ENCODE assay signal across 8 cellular contexts in genomic region chr6:158999154-158999668, GRCh38. TPM values are rescaled to one million over a fixed set of nuclear protein-coding genes. Genes with fewer than 3 reads are reported as not detected.
A peak's percentile ranks its signal among the peaks of the same experiment; 100 is the strongest.
DNase-seq lines count a peak whose midpoint lies in the region; ATAC-seq and TF ChIP-seq lines count a peak whose summit lies in the region.

No MANE protein-coding gene starts in this region.

- H3K36me3 ChIP-seq in DOHH2 (ENCODE audit: control insufficient read depth, low read length) = no peaks in the 10 kb centered on the region
- H3K36me3 ChIP-seq in KMS-11 (ENCODE audit: insufficient read depth) = no peaks in the 10 kb centered on the region
- no peaks in the 10 kb centered on the region for H3K36me3 ChIP-seq in body of pancreas (replicated peaks in 1 of 2; ENCODE audit: insufficient read depth in 1 of 2, low read depth in 2 of 2)
- no peaks in the 10 kb centered on the region for H3K36me3 ChIP-seq in right lobe of liver
- no peaks in the 10 kb centered on the region for H3K36me3 ChIP-seq in thyroid gland

- no peak for TF ChIP-seq POLR2A in body of pancreas (IDR thresholded peaks at IDR 0.05)
- no peak for TF ChIP-seq POLR2A in right lobe of liver (IDR thresholded peaks at IDR 0.05)
- TF ChIP-seq POLR2A in thyroid gland (IDR thresholded peaks at IDR 0.05) = no peak

- peak; percentile 24 for ATAC-seq in GM21529 (IDR thresholded peaks at IDR 0.05; ENCODE audit: unreplicated experiment)
- ATAC-seq in body of pancreas = peak; percentile 25
- ATAC-seq in right lobe of liver = peak; percentile 27 to 34 (median 31)

- 0% methylated on average over 3 to 26 of the region's 26 CpGs for WGBS in body of pancreas, 2 donors
- WGBS in right lobe of liver (ENCODE audit: insufficient coverage, low coverage, low lambda C conversion rate, missing lambda C conversion rate) = 0% methylated on average over 11 of the region's 26 CpGs
- 1 to 2% methylated on average over 14 to 26 of the region's 26 CpGs for WGBS in thyroid gland, 2 donors

- no peaks in the 10 kb centered on the region for H4K20me1 ChIP-seq in DOHH2 (ENCODE audit: control insufficient read depth, insufficient read depth, low read depth, low read length)
- H4K20me1 ChIP-seq in KMS-11 (ENCODE audit: insufficient read depth) = no peaks in the 10 kb centered on the region

- no peak for DNase-seq in body of pancreas
- no peak for DNase-seq in right lobe of liver
- DNase-seq in thyroid gland = no peak
- no peak for DNase-seq in T1000 (lab: John Stamatoyannopoulos, UW)
- no peak for DNase-seq in SK-N-DZ (ENCODE audit: low spot score)

- H3F3A ChIP-seq in DOHH2 (ENCODE audit: control insufficient read depth, insufficient read depth) = no peaks in the 10 kb centered on the region

- H3K9me3 ChIP-seq in DOHH2 (ENCODE audit: control insufficient read depth, insufficient read depth, low read length) (no peaks in the 10 kb centered on the region), body of pancreas (no peaks in the 10 kb centered on the region), right lobe of liver (no peaks in the 10 kb centered on the region), thyroid gland (no peaks in the 10 kb centered on the region)

- H3K9me2 ChIP-seq in DOHH2 (replicated peaks; ENCODE audit: control insufficient read depth, low read length) = no peaks in the 10 kb centered on the region

- H3K27me3 ChIP-seq in DOHH2 (ENCODE audit: control insufficient read depth, low read length) (no peaks in the 10 kb centered on the region), KMS-11 (ENCODE audit: insufficient read depth, low read depth) (no peaks in the 10 kb centered on the region), body of pancreas (no peaks in the 10 kb centered on the region), right lobe of liver (no peaks in the 10 kb centered on the region), thyroid gland (no peaks in the 10 kb centered on the region)

- no peak overlapping the region for H3K27ac ChIP-seq in DOHH2 (ENCODE audit: low read depth, low read length)
- peak overlapping the region; percentile 82; the same call in 1 of the 2 replicates for H3K27ac ChIP-seq in KMS-11
- H3K27ac ChIP-seq in body of pancreas = peak overlapping the region; percentile 78 to 95 (median 88)
- H3K27ac ChIP-seq in right lobe of liver = peak overlapping the region in 2 of 3 donors; percentile 72 to 83
- H3K27ac ChIP-seq in thyroid gland = peak overlapping the region; percentile 26 to 87 (median 27)

- no peak for TF ChIP-seq CTCF in DOHH2 (IDR thresholded peaks at IDR 0.05; ENCODE audit: low read depth, low read length, poor library complexity, severe bottlenecking)
- TF ChIP-seq CTCF in KMS-11 (conservative IDR thresholded peaks at IDR 0.05; ENCODE audit: low read depth, low read length) = no peak
- TF ChIP-seq CTCF in body of pancreas (IDR thresholded peaks at IDR 0.05) = no peak
- no peak for TF ChIP-seq CTCF in right lobe of liver (IDR thresholded peaks at IDR 0.05)
- TF ChIP-seq CTCF in thyroid gland (IDR thresholded peaks at IDR 0.05) = no peak

- intact Hi-C loops in body of pancreas (cut with DNase I) = no loop called here
- intact Hi-C loops in right lobe of liver (cut with DNase I) = no loop called here
- intact Hi-C loops in thyroid gland (cut with DNase I) = no loop called here

- H3K4me2 ChIP-seq in DOHH2 (ENCODE audit: low read length) = peak overlapping the region; percentile 95
- H3K4me2 ChIP-seq in KMS-11 = peak overlapping the region; percentile 85

- H3K79me2 ChIP-seq in DOHH2 (ENCODE audit: control insufficient read depth, low read length) = peaks cover 28% of the 10 kb centered on the region
- H3K79me2 ChIP-seq in KMS-11 (ENCODE audit: insufficient read depth, low read depth) = no peaks in the 10 kb centered on the region

- H3K4me1 ChIP-seq in DOHH2 (ENCODE audit: control insufficient read depth, low read length) (peaks cover 24% of the 10 kb centered on the region), KMS-11 (ENCODE audit: low read depth, poor library complexity, severe bottlenecking) (peaks cover 12% of the 10 kb centered on the region), body of pancreas (peaks cover 15% of the 10 kb centered on the region), right lobe of liver (peaks cover 0 to 4% (median 0%) of the 10 kb centered on the region in 4 donors), thyroid gland (peaks cover 6 to 8% of the 10 kb centered on the region in 2 donors)

- H3K9ac ChIP-seq in KMS-11 = peak overlapping the region; percentile 91; the same call in 1 of the 2 replicates

- peak overlapping the region; percentile 89 for H2AFZ ChIP-seq in KMS-11 (ENCODE audit: low read depth)

- H3K4me3 ChIP-seq in DOHH2 (ENCODE audit: low read length) (peak overlapping the region; percentile 93), KMS-11 (IDR thresholded peaks at IDR 0.05; ENCODE audit: insufficient read depth, low read depth, low read length) (no peak overlapping the region), body of pancreas (peak overlapping the region; percentile 21 to 70), right lobe of liver (peak overlapping the region; percentile 61 to 90 (median 85)), thyroid gland (replicated peaks in 1 of 3) (peak overlapping the region; percentile 83 to 95 (median 84))

RNA-seq across cellular contexts. Expression of gene RSPH3, which starts 0.8 kb away (rescaled TPM):
- total RNA-seq in body of pancreas (1 to 10 TPM; 5.3 to 7.0 TPM), right lobe of liver (1 to 10 TPM; 3.1 to 6.5 (median 3.6) TPM), thyroid gland (10 to 100 TPM; 16.8 to 22.5 (median 20.2) TPM)
- 0.96 and 1.5 TPM in 2 replicates for polyA plus RNA-seq in SK-N-DZ (2014; cell fraction: cytosol; rRNA removed)
- 0.67 and 0.84 TPM in 2 replicates for polyA plus RNA-seq in SK-N-DZ (2014; cell fraction: nucleus; rRNA removed)

RNA-seq across cellular contexts. Expression of gene TAGAP, which starts 45.6 kb away (rescaled TPM):
- 1 to 10 TPM in 1 of 2 donors, under 1 TPM in 1; 0.99 to 2.3 TPM for total RNA-seq in body of pancreas
- 1 to 10 TPM in 3 of 6 experiments, under 1 TPM in 3; 0.13 to 1.8 (median 0.92) TPM for total RNA-seq in right lobe of liver
- 1 to 10 TPM; 1.1 to 3.7 (median 1.7) TPM for total RNA-seq in thyroid gland
- polyA plus RNA-seq in SK-N-DZ (2014; cell fraction: cytosol; rRNA removed) = not detected in 2 replicates
- polyA plus RNA-seq in SK-N-DZ (2014; cell fraction: nucleus; rRNA removed) = not detected in 2 replicates
